19 cellular contexts compared by ENCODE assay signal in genomic region chr1:79744746-79745145, GRCh38.
A peak's percentile ranks its signal among the peaks of the same experiment; 100 is the strongest.
DNase-seq lines count a peak whose midpoint lies in the region; ATAC-seq and TF ChIP-seq lines count a peak whose summit lies in the region.
"Had no signal": no experiment of that assay in that cellular context is flagged by ENCODE, and none has a peak within 500 bp of the region (broad histone marks: within the 10 kb centered on the region; RNA-seq: fewer than 3 reads in every experiment).

No MANE protein-coding gene starts in this region.

- H3F3A ChIP-seq in SU-DHL-6 (ENCODE audit: insufficient read depth) = no peaks in the 10 kb centered on the region

- H3K27me3 ChIP-seq in ACC112 (ENCODE audit: insufficient read depth, low read length) (no peaks in the 10 kb centered on the region), SU-DHL-6 (ENCODE audit: low read length) (no peaks in the 10 kb centered on the region)
- H3K27me3 ChIP-seq: BE2C; BLaER1 treated with 17β-estradiol and CSF1 and Interleukin-3, amounts not matched to agents 10 nM and 100 nM had no signal

- no peaks in the 10 kb centered on the region for H3K9me3 ChIP-seq in SU-DHL-6 (ENCODE audit: insufficient read depth, low read length)
- H3K9me3 ChIP-seq: BE2C; BLaER1 treated with 17β-estradiol and CSF1 and Interleukin-3, amounts not matched to agents 10 nM and 100 nM had no signal

- TF ChIP-seq CTCF in SU-DHL-6 (IDR thresholded peaks at IDR 0.05; ENCODE audit: insufficient read depth, low read length, poor library complexity, severe bottlenecking) = no peak

- no peaks in the 10 kb centered on the region for H4K20me1 ChIP-seq in SU-DHL-6 (ENCODE audit: low read depth, low read length)
- H4K20me1 ChIP-seq: BLaER1 treated with 17β-estradiol and CSF1 and Interleukin-3, amounts not matched to agents 10 nM and 100 nM had no signal

- H3K36me3 ChIP-seq in ACC112 (ENCODE audit: insufficient read depth, low read length) (no peaks in the 10 kb centered on the region), SU-DHL-6 (ENCODE audit: low read length) (0 out of 2 replicates have a peak, but pooled peaks cover 5% of the 10 kb centered on the region)
- H3K36me3 ChIP-seq: BE2C; BLaER1 treated with 17β-estradiol and CSF1 and Interleukin-3, amounts not matched to agents 10 nM and 100 nM had no signal

- DNase-seq in DMS53 (lab: John Stamatoyannopoulos, UW) = peak; percentile 14
- DNase-seq in DMS53 treated with DMSO at 0.1 percent for 48 hours (lab: John Stamatoyannopoulos, UW; ENCODE audit: unreplicated experiment) = no peak
- no peak for DNase-seq in LoVo (ENCODE audit: low spot score)
- DNase-seq: ACHN; AML-193; BE2C; CD4-positive, alpha-beta T cell; COR-L47; DMS153; DMS79 treated with DMSO at 0.1 percent for 48 hours; GF-D8; H9 had no signal

- H3K27ac ChIP-seq in ACC112 (ENCODE audit: low read depth, low read length) = no peak overlapping the region
- no peak overlapping the region for H3K27ac ChIP-seq in SU-DHL-6 (ENCODE audit: low read depth, low read length)
- H3K27ac ChIP-seq: 22Rv1; BLaER1 treated with 17β-estradiol and CSF1 and Interleukin-3, amounts not matched to agents 10 nM and 100 nM had no signal

- no peaks in the 10 kb centered on the region for H3K9me2 ChIP-seq in SU-DHL-6 (replicated peaks; ENCODE audit: insufficient read depth, low read length)

- no peaks in the 10 kb centered on the region for H3K4me1 ChIP-seq in ACC112 (ENCODE audit: control insufficient read depth, insufficient read depth, low read length, unreplicated experiment)
- H3K4me1 ChIP-seq: BE2C had no signal

- peak overlapping the region; percentile 32 for H2AFZ ChIP-seq in ACC112 (ENCODE audit: low read length, unreplicated experiment)
- peak overlapping the region; percentile 43 for H2AFZ ChIP-seq in SU-DHL-6 (ENCODE audit: low read depth, low read length, severe bottlenecking)
- H2AFZ ChIP-seq: GM23338 had no signal

- H3K79me2 ChIP-seq in ACC112 (ENCODE audit: control insufficient read depth, insufficient read depth, low read length, unreplicated experiment) (no peaks in the 10 kb centered on the region), SU-DHL-6 (ENCODE audit: insufficient read depth, low read length) (no peaks in the 10 kb centered on the region)

- H3K4me2 ChIP-seq in SU-DHL-6 (ENCODE audit: low read depth, low read length, poor library complexity, severe bottlenecking) = no peak overlapping the region
- H3K4me2 ChIP-seq: BLaER1 treated with 17β-estradiol and CSF1 and Interleukin-3, amounts not matched to agents 10 nM and 100 nM; GM23338 had no signal

- H3K4me3 ChIP-seq in ACC112 (ENCODE audit: low read depth, low read length) = no peak overlapping the region
- no peak overlapping the region for H3K4me3 ChIP-seq in SU-DHL-6 (ENCODE audit: insufficient read depth, low read length, poor library complexity, severe bottlenecking)
- H3K4me3 ChIP-seq: BLaER1 treated with 17β-estradiol and CSF1 and Interleukin-3, amounts not matched to agents 10 nM and 100 nM; GM23338 had no signal

- H3K9ac ChIP-seq in SU-DHL-6 (ENCODE audit: low read length) = no peak overlapping the region
- H3K9ac ChIP-seq: BLaER1 treated with 17β-estradiol and CSF1 and Interleukin-3, amounts not matched to agents 10 nM and 100 nM had no signal

- no peak for ATAC-seq in HG03139 (IDR thresholded peaks at IDR 0.05; ENCODE audit: unreplicated experiment)
- ATAC-seq: GM23338, HCT116 had no signal
